In genomic region chr15:78260489-78260888, GRCh38 we compare ENCODE assay signal across 24 cellular contexts. TPM values are rescaled to one million over a fixed set of nuclear protein-coding genes. Genes with fewer than 3 reads are reported as not detected.
DNase-seq lines count a peak whose midpoint lies in the region; ATAC-seq, FAIRE-seq and TF ChIP-seq lines count a peak whose summit lies in the region.
"Had no signal": no experiment of that assay in that cellular context is flagged by ENCODE, and none has a peak within 500 bp of the region (broad histone marks: within the 10 kb centered on the region; RNA-seq: fewer than 3 reads in every experiment).

No MANE protein-coding gene starts in this region.

- peaks cover 15 to 16% of the 10 kb centered on the region in 2 experiments; a peak in 4 of 5 replicates for H3K4me1 ChIP-seq in K562 (replicated peaks in 1 of 2; ENCODE audit: control insufficient read depth in 2 of 2, insufficient read depth in 2 of 2, low read length in 2 of 2)

- in situ Hi-C loops in K562 (cut with MboI), result no loop called here

- no peaks in the 10 kb centered on the region for H4K20me1 ChIP-seq in K562 (replicated peaks; ENCODE audit: control insufficient read depth, insufficient read depth, low read length)

- CTCF ChIA-PET in K562 (lab: Yijun Ruan, JAX; ENCODE audit: low intra/inter-chr PET ratio), result no interaction called here

- H3K36me3 ChIP-seq in H7 (replicated peaks; ENCODE audit: control insufficient read depth, insufficient read depth, low read length) (no peaks in the 10 kb centered on the region), K562 (ENCODE audit: control insufficient read depth, insufficient read depth, low read length) (no peaks in the 10 kb centered on the region)

- intact Hi-C loops in K562 (cut with micrococcal nuclease), result no loop called here

- 36% methylated on average over 2 of the region's 2 CpGs for WGBS in K562 (ENCODE audit: insufficient coverage, low coverage, missing lambda C conversion rate)

- TF ChIP-seq RAD21 in K562 (CRISPR knock-in tag; conservative IDR thresholded peaks at IDR 0.05 in 1 of 2, IDR thresholded peaks at IDR 0.05 in 1 of 2), result no peak

- no peak overlapping the region for H3K4me3 Mint-ChIP-seq in stimulated activated effector memory CD8-positive, alpha-beta T cell treated with anti-CD3 and anti-CD28 coated beads, Interleukin-12 subunit alpha, Interleukin-12 subunit beta, amount 100 ng/mL, for 72 hours
- H3K4me3 Mint-ChIP-seq in T-helper 17 cell, result no peak overlapping the region

- peaks cover 4% of the 10 kb centered on the region for H3K27me3 Mint-ChIP-seq in T-helper 17 cell

- no peak for TF ChIP-seq CTCF in K562 (IDR thresholded peaks at IDR 0.05 in 2 of 3, conservative IDR thresholded peaks at IDR 0.05 in 1 of 3; ENCODE audit: insufficient read depth in 2 of 3, low read depth in 1 of 3, low read length in 3 of 3)

- BruUV-seq in K562 (replicated peaks; lab: Mats Ljungman, UMichigan), result no TSS peak

- H3K27ac ChIP-seq in K562 (ENCODE audit: extremely low read depth, low read depth, low read length), result no peak overlapping the region
- peak overlapping the region; percentile 71 for H3K27ac ChIP-seq in layer of hippocampus (ENCODE audit: low read depth, low read length)

- H3K4me3 ChIP-seq in H7 (ENCODE audit: insufficient read depth, low read depth, low read length) (no peak overlapping the region), K562 (no peak overlapping the region)

- no peaks in the 10 kb centered on the region for H3K79me2 ChIP-seq in K562 (ENCODE audit: control insufficient read depth, insufficient read depth, low read length)

- H3K9me3 ChIP-seq in K562 (replicated peaks; ENCODE audit: control insufficient read depth, insufficient read depth, low read depth, low read length) (no peaks in the 10 kb centered on the region), T-helper 17 cell (ENCODE audit: control insufficient read depth, low read length, poor library complexity, severe bottlenecking) (no peaks in the 10 kb centered on the region)

- TF ChIP-seq POLR2A in K562 (conservative IDR thresholded peaks at IDR 0.05), result no peak

- H3K9ac ChIP-seq in K562 (ENCODE audit: insufficient read depth in 1 of 2, low read depth in 2 of 2, low read length in 2 of 2), result no peak overlapping the region

- POLR2A ChIA-PET in K562 (lab: Yijun Ruan, JAX), result interaction anchor here (0.5 to 0.8 kb wide), 2 partner anchors 16 to 52 kb away, joined by 3 read pairs; no protein-coding TSS in a partner anchor

- DNase-seq in H7 (peak; percentile 26), K562 (ENCODE audit: extremely low read depth in 1 of 4, low spot score in 3 of 4) (no peak), T-helper 17 cell (no peak)
- DNase-seq in stimulated activated effector memory CD8-positive, alpha-beta T cell treated with anti-CD3 and anti-CD28 coated beads, Interleukin-12 subunit alpha, Interleukin-12 subunit beta, amount 100 ng/mL, for 72 hours (ENCODE audit: low spot score in 2 of 2), result no peak
- DNase-seq in activated CD4-positive, alpha-beta T cell treated with anti-CD3 and anti-CD28 coated beads, Interleukin-2, amount 50 U/mL, for 4 hours, result no peak
- DNase-seq: Calu3; CD8-positive, alpha-beta memory T cell; DMS153; GOT3; MM.1S; NCI-H1048; NCI-H1417 treated with DMSO at 0.1 percent for 48 hours; NCI-H187; NCI-H446 treated with DMSO at 0.1 percent for 48 hours; NCI-H526 treated with DMSO at 0.1 percent for 48 hours; Right ventricle myocardium superior had no signal

- no peak overlapping the region for H3K4me2 ChIP-seq in K562 (ENCODE audit: insufficient read depth, low read length)

- H3K9me1 ChIP-seq in K562 (ENCODE audit: control insufficient read depth, insufficient read depth, low read length), result no peaks in the 10 kb centered on the region

- H3K27me3 ChIP-seq in H7 (ENCODE audit: control insufficient read depth, insufficient read depth, low read length) (no peaks in the 10 kb centered on the region), K562 (ENCODE audit: control insufficient read depth in 2 of 2, insufficient read depth in 2 of 2, low read length in 2 of 2) (no peaks in the 10 kb centered on the region), layer of hippocampus (ENCODE audit: control insufficient read depth, insufficient read depth, low read length) (no peaks in the 10 kb centered on the region)

- ATAC-seq in K562 (no peak), T-helper 17 cell (no peak), HG03280 (IDR thresholded peaks at IDR 0.05; ENCODE audit: unreplicated experiment) (no peak)
- no peak for ATAC-seq in stimulated activated effector memory CD8-positive, alpha-beta T cell treated with anti-CD3 and anti-CD28 coated beads, Interleukin-12 subunit alpha, Interleukin-12 subunit beta, amount 100 ng/mL, for 72 hours

- H3K36me3 Mint-ChIP-seq in stimulated activated effector memory CD8-positive, alpha-beta T cell treated with anti-CD3 and anti-CD28 coated beads, Interleukin-12 subunit alpha, Interleukin-12 subunit beta, amount 100 ng/mL, for 72 hours, result peaks cover 6% of the 10 kb centered on the region
- H3K36me3 Mint-ChIP-seq in T-helper 17 cell (ENCODE audit: low read depth), result no peaks in the 10 kb centered on the region

- no peak for TF ChIP-seq EP300 in K562 (IDR thresholded peaks at IDR 0.05; ENCODE audit: low read length)

- H3K27ac Mint-ChIP-seq in stimulated activated effector memory CD8-positive, alpha-beta T cell treated with anti-CD3 and anti-CD28 coated beads, Interleukin-12 subunit alpha, Interleukin-12 subunit beta, amount 100 ng/mL, for 72 hours, result peak overlapping the region; percentile 70
- H3K27ac Mint-ChIP-seq in T-helper 17 cell, result no peak overlapping the region

- H3K9me3 Mint-ChIP-seq in stimulated activated effector memory CD8-positive, alpha-beta T cell treated with anti-CD3 and anti-CD28 coated beads, Interleukin-12 subunit alpha, Interleukin-12 subunit beta, amount 100 ng/mL, for 72 hours, result no peaks in the 10 kb centered on the region
- H3K9me3 Mint-ChIP-seq: CD8-positive, alpha-beta memory T cell had no signal

- no peaks in the 10 kb centered on the region for H3K4me1 Mint-ChIP-seq in stimulated activated effector memory CD8-positive, alpha-beta T cell treated with anti-CD3 and anti-CD28 coated beads, Interleukin-12 subunit alpha, Interleukin-12 subunit beta, amount 100 ng/mL, for 72 hours
- peaks cover 4% of the 10 kb centered on the region for H3K4me1 Mint-ChIP-seq in T-helper 17 cell

- peak; percentile 26 for FAIRE-seq in K562 (lab: Jason Lieb, UNC)
- FAIRE-seq: A204.1, G401.6, GM12892, GM18507 had no signal

- peak overlapping the region; percentile 84 for H2AFZ ChIP-seq in K562 (ENCODE audit: low read depth, low read length)

RNA-seq across cellular contexts. Expression of gene DNAJA4, which starts 3.9 kb away (rescaled TPM):
- 0.03 and 0.11 TPM in 2 replicates for total RNA-seq in H7 (2014; rRNA removed; shearing (Covaris generic))
- total RNA-seq in K562 (2011; cell fraction: chromatin; rRNA removed; ENCODE audit: low replicate concordance), result 0.12 and 0.23 TPM in 2 replicates
- 0.33 TPM in 1 of 2 replicates, not detected in the other for total RNA-seq in K562 (2011; cell fraction: nucleolus; rRNA removed)
- total RNA-seq in K562 (2011; cell fraction: nucleoplasm; rRNA removed), result 0.15 TPM in 1 of 2 replicates, not detected in the other
- total RNA-seq in K562 (2014; rRNA removed) (not detected in 2 replicates), K562 (2014; rRNA removed; fragmentation: Illumina TruSeq; extraction: Trizol) (0.11 TPM in 1 of 2 replicates, not detected in the other), K562 (2015; rRNA removed; fragmentation: Illumina TruSeq; extraction: Trizol) (0.08 TPM in 1 of 2 replicates, not detected in the other), K562 (2021) (0.16 and 0.25 TPM in 2 replicates), T-helper 17 cell (10 to 100 TPM; 28.0 to 30.3 TPM)
- polyA plus RNA-seq in K562 (2011; rRNA removed) (0.05 and 0.15 TPM in 2 replicates), K562 (2014; fragmentation: Illumina TruSeq; extraction: Trizol) (not detected in 2 replicates), K562 (2014; fragmentation: Nextera tagmentation; extraction: Ambion mirVana) (1 to 10 TPM in 1 of 2 experiments, under 1 TPM in 1; 0.56 to 1.0 TPM), K562 (2014; rRNA removed) (0.09 TPM in 1 of 2 replicates, not detected in the other)
- 0.03 TPM in 1 of 2 replicates, not detected in the other for polyA plus RNA-seq in K562 (2011; cell fraction: cytosol; rRNA removed)
- polyA plus RNA-seq in K562 (2011; cell fraction: nucleus; rRNA removed), result 0.28 and 0.50 TPM in 2 replicates
- polyA plus RNA-seq in K562 (2012), result 0.33 and 0.56 TPM in 2 replicates
- polyA minus RNA-seq in K562 (2011; rRNA and poly(A)+ RNA removed), result 0.21 TPM in 1 of 2 replicates, not detected in the other
- polyA minus RNA-seq in K562 (2011; cell fraction: cytosol; rRNA and poly(A)+ RNA removed), result 1.1 and 3.1 TPM in 2 replicates
- 0.11 and 0.40 TPM in 2 replicates for polyA minus RNA-seq in K562 (2011; cell fraction: nucleus; rRNA and poly(A)+ RNA removed)
- total RNA-seq: LHCN-M2 had no signal

RNA-seq across cellular contexts. Expression of gene ACSBG1, which starts 26.1 kb away (rescaled TPM):
- 2.7 and 3.9 TPM in 2 replicates for total RNA-seq in H7 (2014; rRNA removed; shearing (Covaris generic))
- total RNA-seq in K562 (2011; cell fraction: chromatin; rRNA removed; ENCODE audit: low replicate concordance), result 9.2 and 9.5 TPM in 2 replicates
- 5.3 and 7.0 TPM in 2 replicates for total RNA-seq in K562 (2011; cell fraction: nucleolus; rRNA removed)
- total RNA-seq in K562 (2011; cell fraction: nucleoplasm; rRNA removed), result 7.6 and 8.9 TPM in 2 replicates
- total RNA-seq in K562 (2014; rRNA removed), result 2.5 and 3.3 TPM in 2 replicates
- 3.1 and 3.7 TPM in 2 replicates for total RNA-seq in K562 (2014; rRNA removed; fragmentation: Illumina TruSeq; extraction: Trizol)
- total RNA-seq in K562 (2015; rRNA removed; fragmentation: Illumina TruSeq; extraction: Trizol), result 0.83 TPM in 2 replicates
- 2.6 and 3.3 TPM in 2 replicates for total RNA-seq in K562 (2021)
- polyA plus RNA-seq in K562 (2011; rRNA removed), result 1.2 and 2.0 TPM in 2 replicates
- 1.9 and 4.0 TPM in 2 replicates for polyA plus RNA-seq in K562 (2011; cell fraction: cytosol; rRNA removed)
- 3.7 and 12.6 TPM in 2 replicates for polyA plus RNA-seq in K562 (2011; cell fraction: nucleus; rRNA removed)
- polyA plus RNA-seq in K562 (2012), result 1.3 and 1.4 TPM in 2 replicates
- polyA plus RNA-seq in K562 (2014; fragmentation: Illumina TruSeq; extraction: Trizol), result 4.8 and 6.4 TPM in 2 replicates
- polyA plus RNA-seq in K562 (2014; fragmentation: Nextera tagmentation; extraction: Ambion mirVana), result under 1 TPM; 0.36 to 0.75 TPM
- polyA plus RNA-seq in K562 (2014; rRNA removed), result 4.6 and 5.0 TPM in 2 replicates
- 0.72 and 3.4 TPM in 2 replicates for polyA minus RNA-seq in K562 (2011; rRNA and poly(A)+ RNA removed)
- polyA minus RNA-seq in K562 (2011; cell fraction: cytosol; rRNA and poly(A)+ RNA removed), result 1.1 TPM in 1 of 2 replicates, not detected in the other
- 3.0 and 5.5 TPM in 2 replicates for polyA minus RNA-seq in K562 (2011; cell fraction: nucleus; rRNA and poly(A)+ RNA removed)
- total RNA-seq in T-helper 17 cell, result 1 to 10 TPM in 1 of 2 donors, under 1 TPM in 1; 0.05 to 1.1 TPM
- total RNA-seq: CD8-positive, alpha-beta memory T cell; Daoy had no signal

RNA-seq across cellular contexts. Expression of gene SKIC8, which starts 38.9 kb away (rescaled TPM):
- 64.0 and 87.1 TPM in 2 replicates for total RNA-seq in H7 (2014; rRNA removed; shearing (Covaris generic))
- total RNA-seq in K562 (2011; cell fraction: chromatin; rRNA removed; ENCODE audit: low replicate concordance), result 61.2 and 107 TPM in 2 replicates
- 40.1 and 43.9 TPM in 2 replicates for total RNA-seq in K562 (2011; cell fraction: nucleolus; rRNA removed)
- 76.0 and 92.8 TPM in 2 replicates for total RNA-seq in K562 (2011; cell fraction: nucleoplasm; rRNA removed)
- total RNA-seq in K562 (2014; rRNA removed) (99.3 and 118 TPM in 2 replicates), K562 (2014; rRNA removed; fragmentation: Illumina TruSeq; extraction: Trizol) (139 and 146 TPM in 2 replicates), K562 (2015; rRNA removed; fragmentation: Illumina TruSeq; extraction: Trizol) (152 and 164 TPM in 2 replicates), K562 (2021) (79.5 and 87.3 TPM in 2 replicates), T-helper 17 cell (10 to 100 TPM; 24.3 to 24.4 TPM)
- polyA plus RNA-seq in K562 (2011; rRNA removed) (158 and 224 TPM in 2 replicates), K562 (2014; fragmentation: Illumina TruSeq; extraction: Trizol) (124 and 127 TPM in 2 replicates), K562 (2014; fragmentation: Nextera tagmentation; extraction: Ambion mirVana) (100 to 1,000 TPM; 352 to 389 TPM), K562 (2014; rRNA removed) (140 and 168 TPM in 2 replicates)
- polyA plus RNA-seq in K562 (2011; cell fraction: cytosol; rRNA removed), result 108 and 162 TPM in 2 replicates
- 96.8 and 114 TPM in 2 replicates for polyA plus RNA-seq in K562 (2011; cell fraction: nucleus; rRNA removed)
- polyA plus RNA-seq in K562 (2012), result 60.8 and 135 TPM in 2 replicates
- 124 and 180 TPM in 2 replicates for polyA minus RNA-seq in K562 (2011; rRNA and poly(A)+ RNA removed)
- 51.6 and 80.3 TPM in 2 replicates for polyA minus RNA-seq in K562 (2011; cell fraction: cytosol; rRNA and poly(A)+ RNA removed)
- 30.0 and 50.1 TPM in 2 replicates for polyA minus RNA-seq in K562 (2011; cell fraction: nucleus; rRNA and poly(A)+ RNA removed)

Comparison
In these comparisons a context has a peak if more than half of its experiments do, and no peak if none do; other contexts are left out.
1. RNA of gene DNAJA4, which starts 3.9 kb away (total RNA-seq): 28.0 to 30.3 TPM in T-helper 17 cell; 0.08 to 0.33 TPM in K562 and 0.03 to 0.11 TPM in H7; every median in the first group is over 10 times any median in the second.